Comparison of ENCODE assay signal across 1 cellular context in genomic region chrX:23317799-23318724, GRCh38.
TF ChIP-seq lines count a peak whose summit lies in the region.

No MANE protein-coding gene starts in this region.

TF ChIP-seq in GM12878, 131 proteins besides CTCF, POLR2A, EP300 and RAD21 (continued from another document):
- TF ChIP-seq BCLAF1 (IDR thresholded peaks at IDR 0.05), result no peak
TF ChIP-seq in GM12878: peak in this region for 2.
